Comparison of ENCODE assay signal across 12 cellular contexts in genomic region chr19:9937001-9937411, GRCh38. TPM values are rescaled to one million over a fixed set of nuclear protein-coding genes. Genes with fewer than 3 reads are reported as not detected.
DNase-seq lines count a peak whose midpoint lies in the region; ATAC-seq, FAIRE-seq and TF ChIP-seq lines count a peak whose summit lies in the region.
"Had no signal": no experiment of that assay in that cellular context is flagged by ENCODE, and none has a peak within 500 bp of the region (broad histone marks: within the 10 kb centered on the region; RNA-seq: fewer than 3 reads in every experiment).

No MANE protein-coding gene starts in this region.

- peaks cover 21% of the 10 kb centered on the region for H3K27me3 ChIP-seq in CD4-positive, CD25-positive, alpha-beta regulatory T cell (ENCODE audit: control insufficient read depth, insufficient read depth, low read length)
- H3K27me3 ChIP-seq in HAP-1 (ENCODE audit: low read depth) (no peaks in the 10 kb centered on the region), stomach (peaks cover 11 to 64% (median 53%) of the 10 kb centered on the region in 3 donors)

- no peak for ATAC-seq in CD4-positive, CD25-positive, alpha-beta regulatory T cell (ENCODE audit: low read depth in 2 of 2)
- no peak for ATAC-seq in natural killer cell treated with Interleukin-12 subunit alpha and Interleukin-12 subunit beta and Interleukin-15 and Interleukin-18, amount 100 ng/mL, for 72 hours
- ATAC-seq: mucosa of descending colon had no signal

- intact Hi-C loops in stomach (cut with DNase I; ENCODE audit: low total_unique reads), result loop anchor here (5.0 to 10.0 kb wide), 2 partner anchors 90 to 458 kb away; no protein-coding TSS in a partner anchor

- no peak for FAIRE-seq in GM19239 (lab: Jason Lieb, UNC)

- peaks cover 0 to 26% (median 20%) of the 10 kb centered on the region in 4 donors for H3K4me1 Mint-ChIP-seq in CD4-positive, CD25-positive, alpha-beta regulatory T cell
- H3K4me1 Mint-ChIP-seq in brain, result peaks cover 37% of the 10 kb centered on the region
- peaks cover 10 to 18% of the 10 kb centered on the region in 2 donors for H3K4me1 Mint-ChIP-seq in natural killer cell treated with Interleukin-12 subunit alpha and Interleukin-12 subunit beta and Interleukin-15 and Interleukin-18, amount 100 ng/mL, for 72 hours (ENCODE audit: low read depth in 2 of 2)

- peaks cover 0 to 13% (median 6%) of the 10 kb centered on the region in 7 donors for H3K9me3 Mint-ChIP-seq in CD4-positive, CD25-positive, alpha-beta regulatory T cell
- H3K9me3 Mint-ChIP-seq in brain, result peaks cover 0 to 11% (median 9%) of the 10 kb centered on the region in 5 experiments
- peaks cover 3% of the 10 kb centered on the region for H3K9me3 Mint-ChIP-seq in natural killer cell treated with Interleukin-12 subunit alpha and Interleukin-12 subunit beta and Interleukin-15 and Interleukin-18, amount 100 ng/mL, for 72 hours

- H3K9me3 ChIP-seq in CD4-positive, CD25-positive, alpha-beta regulatory T cell (ENCODE audit: control insufficient read depth in 2 of 2, low read length in 2 of 2), result peaks cover 6% of the 10 kb centered on the region in 2 experiments
- H3K9me3 ChIP-seq in HAP-1 (peaks cover 4% of the 10 kb centered on the region), stomach (peaks cover 0 to 10% (median 5%) of the 10 kb centered on the region in 4 donors)

- H3K36me3 ChIP-seq in CD4-positive, CD25-positive, alpha-beta regulatory T cell (ENCODE audit: control insufficient read depth, insufficient read depth, low read length), result no peaks in the 10 kb centered on the region
- H3K36me3 ChIP-seq in HAP-1 (replicated peaks) (no peaks in the 10 kb centered on the region), stomach (no peaks in the 10 kb centered on the region)

- peak overlapping the region in 3 of 4 donors; percentile 65 to 83 (median 78) for H3K4me3 Mint-ChIP-seq in CD4-positive, CD25-positive, alpha-beta regulatory T cell
- peak overlapping the region; percentile 76 to 89 (median 83) for H3K4me3 Mint-ChIP-seq in brain
- peak overlapping the region; percentile 43 for H3K4me3 Mint-ChIP-seq in natural killer cell treated with Interleukin-12 subunit alpha and Interleukin-12 subunit beta and Interleukin-15 and Interleukin-18, amount 100 ng/mL, for 72 hours

- no peak for DNase-seq in CD4-positive, CD25-positive, alpha-beta regulatory T cell
- DNase-seq in HAP-1 (ENCODE audit: low spot score in 2 of 2) (peak; percentile 38 to 69), T-helper 9 cell (no peak), NCI-H1048 (lab: John Stamatoyannopoulos, UW) (no peak), stomach (no peak), GM19239 (ENCODE audit: insufficient read length, low spot score) (no peak)
- no peak for DNase-seq in natural killer cell treated with Interleukin-12 subunit alpha and Interleukin-12 subunit beta and Interleukin-15 and Interleukin-18, amount 100 ng/mL, for 72 hours (ENCODE audit: low spot score)
- DNase-seq: dermis blood vessel endothelial cell, mucosa of descending colon, NCI-H187 had no signal

- TF ChIP-seq POLR2A in stomach (IDR thresholded peaks at IDR 0.05), result no peak

- in situ Hi-C loops in HAP-1 (cut with MboI; ENCODE audit: low sequenced_read_pairs), result loop anchor here (5.0 to 25.0 kb wide), 3 partner anchors 90 to 300 kb away; partner anchors contain the start of genes ANGPTL6, PPAN and S1PR2

- H3K27ac ChIP-seq in CD4-positive, CD25-positive, alpha-beta regulatory T cell (ENCODE audit: insufficient read depth, low read length, poor library complexity, severe bottlenecking), result no peak overlapping the region
- no peak overlapping the region for H3K27ac ChIP-seq in stomach

- no peak overlapping the region for H3K27ac Mint-ChIP-seq in CD4-positive, CD25-positive, alpha-beta regulatory T cell
- H3K27ac Mint-ChIP-seq in brain, result peak overlapping the region; percentile 62 to 82 (median 74)
- no peak overlapping the region for H3K27ac Mint-ChIP-seq in natural killer cell treated with Interleukin-12 subunit alpha and Interleukin-12 subunit beta and Interleukin-15 and Interleukin-18, amount 100 ng/mL, for 72 hours

- 10 to 14% (median 11%) methylated on average over 20 of the region's 20 CpGs for WGBS in stomach, 5 donors

- H3K4me3 ChIP-seq in CD4-positive, CD25-positive, alpha-beta regulatory T cell (ENCODE audit: low read depth, low read length), result no peak overlapping the region
- H3K4me3 ChIP-seq in HAP-1 (peak overlapping the region; percentile 33), stomach (peak overlapping the region in 1 of 4 donors; percentile 47)
- H3K4me3 ChIP-seq: mucosa of descending colon had no signal

- TF ChIP-seq CTCF in brain (conservative IDR thresholded peaks at IDR 0.05) (no peak), stomach (IDR thresholded peaks at IDR 0.05) (no peak)

- TF ChIP-seq EP300 in stomach (IDR thresholded peaks at IDR 0.05), result no peak

- peaks cover 57% of the 10 kb centered on the region for H3K27me3 Mint-ChIP-seq in CD4-positive, CD25-positive, alpha-beta regulatory T cell
- H3K27me3 Mint-ChIP-seq in brain, result peaks cover 23% of the 10 kb centered on the region
- peaks cover 37 to 39% of the 10 kb centered on the region in 2 donors for H3K27me3 Mint-ChIP-seq in natural killer cell treated with Interleukin-12 subunit alpha and Interleukin-12 subunit beta and Interleukin-15 and Interleukin-18, amount 100 ng/mL, for 72 hours

- H3K4me1 ChIP-seq in CD4-positive, CD25-positive, alpha-beta regulatory T cell (ENCODE audit: control insufficient read depth, insufficient read depth, low read length, poor library complexity, severe bottlenecking), result peaks cover 26% of the 10 kb centered on the region
- H3K4me1 ChIP-seq in HAP-1, result peaks cover 17% of the 10 kb centered on the region
- H3K4me1 ChIP-seq in stomach, result peaks cover 13 to 35% (median 23%) of the 10 kb centered on the region in 4 donors

- peaks cover 3% of the 10 kb centered on the region for H3K36me3 Mint-ChIP-seq in CD4-positive, CD25-positive, alpha-beta regulatory T cell
- H3K36me3 Mint-ChIP-seq in brain, result no peaks in the 10 kb centered on the region
- no peaks in the 10 kb centered on the region for H3K36me3 Mint-ChIP-seq in natural killer cell treated with Interleukin-12 subunit alpha and Interleukin-12 subunit beta and Interleukin-15 and Interleukin-18, amount 100 ng/mL, for 72 hours

RNA-seq across cellular contexts. Expression of gene OLFM2, which starts 0.7 kb away (rescaled TPM):
- 7.7 TPM for total RNA-seq in CD4-positive, CD25-positive, alpha-beta regulatory T cell
- 10 to 100 TPM; 14.2 to 22.4 (median 14.6) TPM for polyA plus RNA-seq in CD4-positive, CD25-positive, alpha-beta regulatory T cell
- polyA plus RNA-seq in brain (ENCODE audit: insufficient read depth, low read depth, low replicate concordance) (75.0 TPM), stomach (1 to 10 TPM; 1.7 to 3.4 (median 1.7) TPM)
- total RNA-seq in natural killer cell treated with Interleukin-12 subunit alpha and Interleukin-12 subunit beta and Interleukin-15 and Interleukin-18, amount 100 ng/mL, for 72 hours, result not detected
- 10 to 100 TPM in 2 of 5 donors, 1 to 10 TPM in 1, not detected in 2; 8.5 to 15.4 (median 11.0) TPM for total RNA-seq in stomach
- total RNA-seq: HT-29 had no signal

Comparison
In these comparisons a context has a peak if more than half of its experiments do, and no peak if none do; other contexts are left out.
1. DNase-seq: peak in HAP-1 (2 of 2); none in CD4-positive, CD25-positive, alpha-beta regulatory T cell (0 of 3), natural killer cell treated with Interleukin-12 subunit alpha and Interleukin-12 subunit beta and Interleukin-15 and Interleukin-18, amount 100 ng/mL, for 72 hours (single experiment), T-helper 9 cell (single experiment), NCI-H1048 (single experiment), stomach (single experiment) and GM19239 (single experiment).
2. H3K27ac Mint-ChIP-seq: peak in brain (5 of 5); none in CD4-positive, CD25-positive, alpha-beta regulatory T cell (0 of 3) and natural killer cell treated with Interleukin-12 subunit alpha and Interleukin-12 subunit beta and Interleukin-15 and Interleukin-18, amount 100 ng/mL, for 72 hours (0 of 2).
3. Peak in every context shown above with its lines, with median percentiles within 50 percentile points of each other: H3K4me3 Mint-ChIP-seq.